ENCODE assay signal across 20 cellular contexts in genomic region chr1:178361847-178362246, GRCh38.
DNase-seq lines count a peak whose midpoint lies in the region; ATAC-seq, FAIRE-seq and TF ChIP-seq lines count a peak whose summit lies in the region.
"Had no signal": no experiment of that assay in that cellular context is flagged by ENCODE, and none has a peak within 500 bp of the region (broad histone marks: within the 10 kb centered on the region; RNA-seq: fewer than 3 reads in every experiment).

No MANE protein-coding gene starts in this region.

- no peaks in the 10 kb centered on the region for H3K27me3 ChIP-seq in HepG2 (ENCODE audit: control insufficient read depth in 1 of 2, insufficient read depth in 2 of 2, low read length in 2 of 2)
- no peaks in the 10 kb centered on the region for H3K27me3 ChIP-seq in right lobe of liver
- no peaks in the 10 kb centered on the region for H3K27me3 ChIP-seq in Panc1 (ENCODE audit: control insufficient read depth, insufficient read depth, low read length)
- H3K27me3 ChIP-seq: spleen, uterus had no signal

- H3K4me2 ChIP-seq in HepG2 (ENCODE audit: low read depth, low read length) = no peak overlapping the region

- TF ChIP-seq RAD21 in HepG2 (CRISPR knock-in tag; IDR thresholded peaks at IDR 0.05) = no peak

- H3K27ac ChIP-seq in HepG2 (ENCODE audit: extremely low read length, insufficient read depth, low read length) (no peak overlapping the region), right lobe of liver (no peak overlapping the region), Panc1 (ENCODE audit: low read length) (no peak overlapping the region), caudate nucleus (ENCODE audit: low read depth, low read length) (no peak overlapping the region)
- H3K27ac ChIP-seq: prostate gland, RWPE1, spleen, uterus had no signal

- no peak for TF ChIP-seq POLR2A in HepG2 (IDR thresholded peaks at IDR 0.05; ENCODE audit: insufficient read depth in 1 of 2, low read depth in 2 of 2, low read length in 2 of 2)
- no peak for TF ChIP-seq POLR2A in right lobe of liver (IDR thresholded peaks at IDR 0.05)

- H4K20me1 ChIP-seq in HepG2 (ENCODE audit: insufficient read depth, low read length) = no peaks in the 10 kb centered on the region

- H3K79me2 ChIP-seq in HepG2 (ENCODE audit: insufficient read depth, low read length) = no peaks in the 10 kb centered on the region

- no peak for FAIRE-seq in HepG2 (lab: Jason Lieb, UNC)
- FAIRE-seq: G401.6 had no signal

- H3K9me3 ChIP-seq in HepG2 (ENCODE audit: low read length) (no peaks in the 10 kb centered on the region), right lobe of liver (no peaks in the 10 kb centered on the region), Panc1 (ENCODE audit: control insufficient read depth, insufficient read depth, low read depth, low read length) (no peaks in the 10 kb centered on the region)
- H3K9me3 ChIP-seq: prostate gland, spleen, uterus had no signal

- WGBS in HepG2 (ENCODE audit: low lambda C conversion rate) = 96% methylated on average over 6 of the region's 6 CpGs
- WGBS in right lobe of liver (ENCODE audit: insufficient coverage, low coverage, low lambda C conversion rate, missing lambda C conversion rate) = 91% methylated on average over 4 of the region's 6 CpGs

- CTCF ChIA-PET in HepG2 (lab: Yijun Ruan, JAX; ENCODE audit: low intra/inter-chr PET ratio, low total read pairs) (no interaction called here), Panc1 (lab: Charles Lee) (interaction anchor here (0.6 kb wide), 1 partner anchor 10 kb away, joined by 3 read pairs; no protein-coding TSS in a partner anchor)

- in situ Hi-C loops in HepG2 (cut with HindIII; ENCODE audit: extremely low pct_ligation_motif_present, low pct_unique_long_range_greater_than_20kb) = no loop called here
- in situ Hi-C loops in Panc1 (cut with HindIII; ENCODE audit: low pct_unique_long_range_greater_than_20kb, low sequenced_read_pairs) = no loop called here

- DNase-seq in HepG2 (ENCODE audit: low spot score) (peak; percentile 4), right lobe of liver (no peak), Panc1 (ENCODE audit: low read depth, low spot score) (no peak), midbrain (lab: John Stamatoyannopoulos, UW) (no peak), NCI-H446 (lab: John Stamatoyannopoulos, UW) (no peak), caudate nucleus (lab: John Stamatoyannopoulos, UW) (no peak)
- DNase-seq: activated CD4-positive, CD25-positive, alpha-beta regulatory T cell treated with anti-CD3 and anti-CD28 coated beads, Interleukin-2, amount 50 U/mL, for 72 hours; activated gamma-delta T cell treated with Interleukin-2 at 50 U/mL for 16 hours; COR-L47; glutamatergic neuron; mammary epithelial cell; NCI-H446 treated with DMSO at 0.1 percent for 48 hours; spleen; uterus had no signal

- H2AFZ ChIP-seq in HepG2 (ENCODE audit: low read length) = no peak overlapping the region

- POLR2A ChIA-PET in HepG2 (lab: Yijun Ruan, JAX) (no interaction called here), Panc1 (lab: Charles Lee) (no interaction called here)

- H3K4me1 ChIP-seq in HepG2 (ENCODE audit: insufficient read depth, low read length) = peaks cover 7% of the 10 kb centered on the region
- H3K4me1 ChIP-seq in right lobe of liver = no peaks in the 10 kb centered on the region
- no peaks in the 10 kb centered on the region for H3K4me1 ChIP-seq in Panc1 (ENCODE audit: control insufficient read depth, insufficient read depth, low read length)
- H3K4me1 ChIP-seq: prostate gland, spleen, uterus had no signal

- no peak for ATAC-seq in HepG2
- ATAC-seq in right lobe of liver = no peak
- ATAC-seq in GM21786 (IDR thresholded peaks at IDR 0.05; ENCODE audit: unreplicated experiment) = peak; percentile 64
- no peak for ATAC-seq in Panc1
- ATAC-seq in GM21515 (IDR thresholded peaks at IDR 0.05; ENCODE audit: unreplicated experiment) = no peak
- ATAC-seq: natural killer cell treated with Interleukin-12 subunit alpha and Interleukin-12 subunit beta and Interleukin-15 and Interleukin-18, amount 100 ng/mL, for 72 hours had no signal

- BruUV-seq in HepG2 (replicated peaks; lab: Mats Ljungman, UMichigan) (no TSS peak), Panc1 (replicated peaks; lab: Mats Ljungman, UMichigan) (no TSS peak)

- TF ChIP-seq EP300 in HepG2 (IDR thresholded peaks at IDR 0.05; ENCODE audit: low read depth in 2 of 2, low read length in 2 of 2) = no peak
- no peak for TF ChIP-seq EP300 in HepG2 (CRISPR knock-in tag; IDR thresholded peaks at IDR 0.05; ENCODE audit: borderline replicate concordance)

- intact Hi-C loops in HepG2 (cut with micrococcal nuclease; ENCODE audit: unreplicated experiment) = loop anchor here (10.0 kb wide), 1 partner anchor 93 kb away; no protein-coding TSS in a partner anchor
- intact Hi-C loops in right lobe of liver (cut with DNase I) = no loop called here
- intact Hi-C loops in Panc1 (cut with micrococcal nuclease; ENCODE audit: unreplicated experiment) = no loop called here

- TF ChIP-seq CTCF in HepG2 (CRISPR knock-in tag; IDR thresholded peaks at IDR 0.05) = peak; percentile 38
- TF ChIP-seq CTCF in right lobe of liver (IDR thresholded peaks at IDR 0.05) = no peak
- TF ChIP-seq CTCF in Panc1 (IDR thresholded peaks at IDR 0.05) = peak; percentile 18

- H3K36me3 ChIP-seq in HepG2 (replicated peaks in 1 of 2; ENCODE audit: control insufficient read depth in 1 of 2, insufficient read depth in 2 of 2, low read length in 2 of 2) (no peaks in the 10 kb centered on the region), right lobe of liver (no peaks in the 10 kb centered on the region), Panc1 (ENCODE audit: control insufficient read depth, insufficient read depth, low read length) (no peaks in the 10 kb centered on the region)
- H3K36me3 ChIP-seq: prostate gland, spleen, uterus had no signal

- H3K4me3 ChIP-seq in HepG2 (replicated peaks in 1 of 3; ENCODE audit: insufficient read depth in 1 of 3, low read depth in 2 of 3, low read length in 3 of 3) = no peak overlapping the region
- H3K4me3 ChIP-seq in right lobe of liver = no peak overlapping the region
- H3K4me3 ChIP-seq in Panc1 (ENCODE audit: low read depth in 2 of 2, low read length in 2 of 2) = no peak overlapping the region
- H3K4me3 ChIP-seq: prostate gland, spleen, uterus had no signal

- no peak overlapping the region for H3K9ac ChIP-seq in HepG2 (ENCODE audit: insufficient read depth, low read depth, low read length)

TF ChIP-seq in HepG2, 621 proteins besides CTCF, POLR2A, EP300 and RAD21:
- peak; percentile 66 for TF ChIP-seq ZBTB33 (CRISPR knock-in tag; IDR thresholded peaks at IDR 0.05)
- TF ChIP-seq STAG1 (CRISPR knock-in tag; IDR thresholded peaks at IDR 0.05) = 0 out of 2 replicates have a peak, but pooled peaks have one; percentile 17
- TF ChIP-seq ZFAT (CRISPR knock-in tag; conservative IDR thresholded peaks at IDR 0.05) = no peak
- 0 out of 2 replicates have a peak, but pooled peaks have one; percentile 24 for TF ChIP-seq ZFX (CRISPR knock-in tag; IDR thresholded peaks at IDR 0.05; ENCODE audit: low read depth)

Comparison
In these comparisons a context has a peak if more than half of its experiments do, and no peak if none do; other contexts are left out.
1. CTCF ChIP-seq: peak in HepG2 (single experiment) and Panc1 (single experiment); none in right lobe of liver (0 of 4).